35 cellular contexts compared by ENCODE assay signal in genomic region chr5:34058532-34058931, GRCh38.
"Had no signal": no experiment of that assay in that cellular context is flagged by ENCODE, and none has a peak within 500 bp of the region (broad histone marks: within the 10 kb centered on the region; RNA-seq: fewer than 3 reads in every experiment).

No MANE protein-coding gene starts in this region.

- H3K4me3 Mint-ChIP-seq: activated CD4-positive, alpha-beta memory T cell treated with anti-CD3 and anti-CD28 coated beads, Interleukin-2, amount 10 ng/mL, durations not matched to agents 7 days and 5 days; activated CD4-positive, alpha-beta T cell treated with anti-CD3 and anti-CD28 coated beads for 36 hours; activated CD4-positive, alpha-beta T cell treated with anti-CD3 and anti-CD28 coated beads, Interleukin-2, amount 10 ng/mL, durations not matched to agents 7 days and 5 days; activated CD8-positive, alpha-beta memory T cell treated with anti-CD3 and anti-CD28 coated beads, Interleukin-2, amount 10 ng/mL, durations not matched to agents 7 days and 5 days; activated CD8-positive, alpha-beta T cell treated with anti-CD3 and anti-CD28 coated beads, Interleukin-2, amount 10 ng/mL, durations not matched to agents 7 days and 5 days; activated naive CD4-positive, alpha-beta T cell treated with anti-CD3 and anti-CD28 coated beads, Interleukin-2, amount 10 ng/mL, durations not matched to agents 7 days and 5 days; activated naive CD4-positive, alpha-beta T cell treated with anti-CD3 and anti-CD28 coated beads, Interleukin-2, amount 50 U/mL, for 24 hours; activated naive CD8-positive, alpha-beta T cell; activated naive CD8-positive, alpha-beta T cell treated with anti-CD3 and anti-CD28 coated beads, Interleukin-2, amount 10 ng/mL, durations not matched to agents 7 days and 5 days; activated naive CD8-positive, alpha-beta T cell treated with anti-CD3 and anti-CD28 coated beads, Interleukin-2, amount 50 U/mL, for 24 hours; activated T-cell treated with anti-CD3 and anti-CD28 coated beads, Interleukin-2, amount 50 U/mL, for 24 hours; brain; central memory CD8-positive, alpha-beta T cell; T-cell; T-helper 2 cell treated with Interferon-gamma antibody and Interleukin-4, amounts not matched to agents 5 μg/mL and 100 μg/mL, for 36 hours; WTC11 had no signal

- H3K27me3 Mint-ChIP-seq: activated CD4-positive, alpha-beta memory T cell treated with anti-CD3 and anti-CD28 coated beads, Interleukin-2, amount 10 ng/mL, durations not matched to agents 7 days and 5 days; activated CD4-positive, alpha-beta T cell treated with anti-CD3 and anti-CD28 coated beads for 36 hours; activated CD4-positive, alpha-beta T cell treated with anti-CD3 and anti-CD28 coated beads, Interleukin-2, amount 10 ng/mL, durations not matched to agents 7 days and 5 days; activated CD8-positive, alpha-beta memory T cell treated with anti-CD3 and anti-CD28 coated beads, Interleukin-2, amount 10 ng/mL, durations not matched to agents 7 days and 5 days; activated naive CD4-positive, alpha-beta T cell treated with anti-CD3 and anti-CD28 coated beads, Interleukin-2, amount 10 ng/mL, durations not matched to agents 7 days and 5 days; activated naive CD4-positive, alpha-beta T cell treated with anti-CD3 and anti-CD28 coated beads, Interleukin-2, amount 50 U/mL, for 24 hours; activated naive CD8-positive, alpha-beta T cell; activated naive CD8-positive, alpha-beta T cell treated with anti-CD3 and anti-CD28 coated beads, Interleukin-2, amount 10 ng/mL, durations not matched to agents 7 days and 5 days; activated naive CD8-positive, alpha-beta T cell treated with anti-CD3 and anti-CD28 coated beads, Interleukin-2, amount 50 U/mL, for 24 hours; activated T-cell treated with anti-CD3 and anti-CD28 coated beads, Interleukin-2, amount 50 U/mL, for 24 hours; brain; central memory CD8-positive, alpha-beta T cell; T-cell had no signal

- ATAC-seq: activated CD4-positive, alpha-beta T cell treated with anti-CD3 and anti-CD28 coated beads for 36 hours; activated CD4-positive, CD25-positive, alpha-beta regulatory T cell treated with anti-CD3 and anti-CD28 coated beads, Interleukin-2, amount 50 U/mL, for 24 hours; activated CD8-positive, alpha-beta memory T cell treated with anti-CD3 and anti-CD28 coated beads, Interleukin-2, amount 10 ng/mL, durations not matched to agents 7 days and 5 days; activated CD8-positive, alpha-beta T cell treated with anti-CD3 and anti-CD28 coated beads, Interleukin-2, amount 10 ng/mL, durations not matched to agents 7 days and 5 days; activated naive CD8-positive, alpha-beta T cell treated with anti-CD3 and anti-CD28 coated beads, Interleukin-2, amount 50 U/mL, for 24 hours; T-cell; WTC11 had no signal

- H3K4me1 Mint-ChIP-seq: activated CD4-positive, alpha-beta memory T cell treated with anti-CD3 and anti-CD28 coated beads, Interleukin-2, amount 10 ng/mL, durations not matched to agents 7 days and 5 days; activated CD4-positive, alpha-beta T cell treated with anti-CD3 and anti-CD28 coated beads, Interleukin-2, amount 10 ng/mL, durations not matched to agents 7 days and 5 days; activated CD8-positive, alpha-beta memory T cell treated with anti-CD3 and anti-CD28 coated beads, Interleukin-2, amount 10 ng/mL, durations not matched to agents 7 days and 5 days; activated naive CD4-positive, alpha-beta T cell treated with anti-CD3 and anti-CD28 coated beads, Interleukin-2, amount 10 ng/mL, durations not matched to agents 7 days and 5 days; activated naive CD4-positive, alpha-beta T cell treated with anti-CD3 and anti-CD28 coated beads, Interleukin-2, amount 50 U/mL, for 24 hours; activated naive CD8-positive, alpha-beta T cell treated with anti-CD3 and anti-CD28 coated beads, Interleukin-2, amount 10 ng/mL, durations not matched to agents 7 days and 5 days; central memory CD8-positive, alpha-beta T cell; T-cell; WTC11 had no signal

- H3K27ac Mint-ChIP-seq: activated CD4-positive, alpha-beta memory T cell treated with anti-CD3 and anti-CD28 coated beads, Interleukin-2, amount 10 ng/mL, durations not matched to agents 7 days and 5 days; activated CD4-positive, alpha-beta T cell treated with anti-CD3 and anti-CD28 coated beads for 36 hours; activated CD4-positive, alpha-beta T cell treated with anti-CD3 and anti-CD28 coated beads, Interleukin-2, amount 10 ng/mL, durations not matched to agents 7 days and 5 days; activated CD8-positive, alpha-beta memory T cell treated with anti-CD3 and anti-CD28 coated beads, Interleukin-2, amount 10 ng/mL, durations not matched to agents 7 days and 5 days; activated CD8-positive, alpha-beta T cell treated with anti-CD3 and anti-CD28 coated beads, Interleukin-2, amount 10 ng/mL, durations not matched to agents 7 days and 5 days; activated naive CD4-positive, alpha-beta T cell treated with anti-CD3 and anti-CD28 coated beads, Interleukin-2, amount 10 ng/mL, durations not matched to agents 7 days and 5 days; activated naive CD4-positive, alpha-beta T cell treated with anti-CD3 and anti-CD28 coated beads, Interleukin-2, amount 50 U/mL, for 24 hours; activated naive CD8-positive, alpha-beta T cell; activated naive CD8-positive, alpha-beta T cell treated with anti-CD3 and anti-CD28 coated beads, Interleukin-2, amount 10 ng/mL, durations not matched to agents 7 days and 5 days; activated naive CD8-positive, alpha-beta T cell treated with anti-CD3 and anti-CD28 coated beads, Interleukin-2, amount 50 U/mL, for 24 hours; activated T-cell treated with anti-CD3 and anti-CD28 coated beads, Interleukin-2, amount 50 U/mL, for 24 hours; activated T-helper 2 cell treated with anti-CD3 and anti-CD28 coated beads, Interferon-gamma antibody, Interleukin-2, Interleukin-4, amounts not matched to agents 10 μg/mL and 5 μg/mL and 100 μg/mL, durations not matched to agents 14 hours and 24 hours and 36 hours; brain; T-cell; T-helper 2 cell treated with Interferon-gamma antibody and Interleukin-4, amounts not matched to agents 5 μg/mL and 100 μg/mL, for 36 hours; WTC11 had no signal

- H3K9me3 Mint-ChIP-seq: activated CD4-positive, alpha-beta memory T cell treated with anti-CD3 and anti-CD28 coated beads, Interleukin-2, amount 10 ng/mL, durations not matched to agents 7 days and 5 days; activated CD4-positive, alpha-beta T cell treated with anti-CD3 and anti-CD28 coated beads, Interleukin-2, amount 10 ng/mL, durations not matched to agents 7 days and 5 days; activated naive CD4-positive, alpha-beta T cell treated with anti-CD3 and anti-CD28 coated beads, Interleukin-2, amount 50 U/mL, for 24 hours; activated naive CD8-positive, alpha-beta T cell treated with anti-CD3 and anti-CD28 coated beads, Interleukin-2, amount 10 ng/mL, durations not matched to agents 7 days and 5 days; activated naive CD8-positive, alpha-beta T cell treated with anti-CD3 and anti-CD28 coated beads, Interleukin-2, amount 50 U/mL, for 24 hours; activated T-cell treated with anti-CD3 and anti-CD28 coated beads, Interleukin-2, amount 50 U/mL, for 24 hours; activated T-helper 2 cell treated with anti-CD3 and anti-CD28 coated beads, Interferon-gamma antibody, Interleukin-2, Interleukin-4, amounts not matched to agents 10 μg/mL and 5 μg/mL and 100 μg/mL, durations not matched to agents 14 hours and 24 hours and 36 hours; central memory CD8-positive, alpha-beta T cell; T-cell; T-helper 2 cell treated with Interferon-gamma antibody and Interleukin-4, amounts not matched to agents 5 μg/mL and 100 μg/mL, for 36 hours had no signal

- H3K27ac ChIP-seq: ascending aorta, cardiac muscle cell, WERI-Rb-1 had no signal

- DNase-seq: activated CD4-positive, alpha-beta memory T cell treated with anti-CD3 and anti-CD28 coated beads, Interleukin-2, amount 10 ng/mL, durations not matched to agents 7 days and 5 days; activated CD4-positive, alpha-beta T cell treated with anti-CD3 and anti-CD28 coated beads for 1 hour; activated CD4-positive, alpha-beta T cell treated with anti-CD3 and anti-CD28 coated beads for 36 hours; activated CD4-positive, alpha-beta T cell treated with anti-CD3 and anti-CD28 coated beads, Interleukin-2, amount 10 ng/mL, durations not matched to agents 7 days and 5 days; activated CD4-positive, alpha-beta T cell treated with anti-CD3 and anti-CD28 coated beads, Interleukin-2, amount 50 U/mL, for 48 hours; activated CD4-positive, CD25-positive, alpha-beta regulatory T cell; activated CD8-positive, alpha-beta memory T cell treated with anti-CD3 and anti-CD28 coated beads for 24 hours; activated CD8-positive, alpha-beta memory T cell treated with anti-CD3 and anti-CD28 coated beads, Interleukin-2, amount 10 ng/mL, durations not matched to agents 7 days and 5 days; activated CD8-positive, alpha-beta T cell treated with anti-CD3 and anti-CD28 coated beads, Interleukin-2, amount 10 ng/mL, durations not matched to agents 7 days and 5 days; activated effector memory CD4-positive, alpha-beta T cell treated with Interleukin-2 at 50 U/mL for 16 hours; activated gamma-delta T cell; activated naive CD4-positive, alpha-beta T cell treated with anti-CD3 and anti-CD28 coated beads, Interleukin-2, amount 10 ng/mL, durations not matched to agents 7 days and 5 days; activated naive CD4-positive, alpha-beta T cell treated with Interleukin-2 at 50 U/mL for 16 hours; activated naive CD8-positive, alpha-beta T cell treated with anti-CD3 and anti-CD28 coated beads, Interleukin-2, amount 10 ng/mL, durations not matched to agents 7 days and 5 days; activated naive CD8-positive, alpha-beta T cell treated with anti-CD3 and anti-CD28 coated beads, Interleukin-2, amount 50 U/mL, for 24 hours; activated T-cell treated with anti-CD3 and anti-CD28 coated beads, Interleukin-2, amount 50 U/mL, for 24 hours; activated T-cell treated with anti-CD3 and anti-CD28 coated beads, Interleukin-2, amount 50 U/mL, for 48 hours; amygdala; anterior cingulate cortex; caudate nucleus; cerebellar nuclear complex; T-cell; T-helper 2 cell; T-helper 9 cell; WERI-Rb-1 had no signal
